ENCODE assay signal across 15 cellular contexts in the genomic region with DNA sequence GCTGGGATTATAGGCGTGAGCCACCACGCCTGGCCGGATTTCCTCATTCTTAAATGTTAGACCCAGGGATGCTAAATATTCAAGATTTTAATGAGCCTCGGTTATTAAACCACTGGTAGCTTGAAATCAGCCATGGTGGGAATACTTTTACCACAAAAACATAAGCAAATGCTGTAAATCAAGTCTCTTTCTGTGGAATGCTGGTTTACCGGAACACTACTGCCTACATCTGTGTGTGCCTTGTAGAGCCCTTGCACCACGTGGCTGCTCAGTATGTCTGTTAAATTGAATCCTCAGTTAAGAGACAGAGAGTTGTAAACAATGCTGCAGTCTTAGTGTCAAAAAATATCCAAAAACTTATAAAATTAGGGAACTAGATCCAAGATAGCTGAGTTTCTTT.
"Had no signal": no experiment of that assay in that cellular context is flagged by ENCODE, and none has a peak within 500 bp of the region (broad histone marks: within the 10 kb centered on the region; RNA-seq: fewer than 3 reads in every experiment).

No MANE protein-coding gene starts in this region.

- DNase-seq: activated CD4-positive, alpha-beta T cell treated with anti-CD3 and anti-CD28 coated beads for 36 hours; activated CD4-positive, alpha-beta T cell treated with anti-CD3 and anti-CD28 coated beads, Interleukin-2, amount 50 U/mL, for 48 hours; activated gamma-delta T cell treated with Interleukin-2 at 50 U/mL for 16 hours; activated naive CD8-positive, alpha-beta T cell treated with anti-CD3 and anti-CD28 coated beads for 36 hours; amygdala; effector CD8-positive, alpha-beta T cell; foreskin fibroblast; mesendoderm; nucleus accumbens; posterior cingulate gyrus had no signal

- H3K36me3 ChIP-seq: cardiac muscle cell, esophagus muscularis mucosa, tibial nerve had no signal

- H3K27ac ChIP-seq: SK-N-MC had no signal

- H3K9me3 ChIP-seq: esophagus muscularis mucosa, tibial nerve had no signal

- ATAC-seq: activated CD4-positive, alpha-beta T cell treated with anti-CD3 and anti-CD28 coated beads for 36 hours; natural killer cell treated with Interleukin-12 subunit alpha and Interleukin-12 subunit beta and Interleukin-15 and Interleukin-18, amount 100 ng/mL, for 72 hours had no signal

- H3K4me3 ChIP-seq: cardiac muscle cell, esophagus muscularis mucosa, SK-N-MC, tibial nerve had no signal

- H3K27me3 ChIP-seq: cardiac muscle cell, esophagus muscularis mucosa, tibial nerve had no signal
